Comparison of ENCODE assay signal across 13 cellular contexts in the genomic region with DNA sequence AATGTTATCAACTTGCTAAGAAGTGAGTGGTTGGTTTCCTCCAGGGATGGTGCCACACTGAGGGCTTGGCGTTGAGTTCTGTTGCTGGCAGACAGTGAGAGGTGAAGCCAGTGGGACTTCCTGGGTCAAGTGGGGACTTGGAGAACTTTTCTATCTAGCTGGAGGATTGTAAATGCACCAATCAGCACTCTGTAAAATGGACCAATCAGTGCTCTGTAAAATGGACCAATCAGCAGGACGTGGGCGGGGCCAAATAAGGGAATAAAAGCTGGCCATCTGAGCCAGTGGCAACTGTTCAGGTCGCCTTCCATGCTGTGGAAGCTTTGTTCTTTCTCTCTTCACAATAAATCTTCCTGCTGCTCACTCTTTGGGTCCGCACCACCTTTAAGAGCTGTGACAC. TPM values are rescaled to one million over a fixed set of nuclear protein-coding genes. Genes with fewer than 3 reads are reported as not detected.
DNase-seq lines count a peak whose midpoint lies in the region; ATAC-seq, FAIRE-seq and TF ChIP-seq lines count a peak whose summit lies in the region.
"Not testable (repeated sequence)": the region's sequence is repeated elsewhere in the genome, so short reads cannot be mapped to it uniquely, and the experiment has no call there.
"Had no signal": no experiment of that assay in that cellular context is flagged by ENCODE, and none has a peak within 500 bp of the region (broad histone marks: within the 10 kb centered on the region; RNA-seq: fewer than 3 reads in every experiment).

No MANE protein-coding gene starts in this region.

- H3K27me3 Mint-ChIP-seq in activated CD4-positive, alpha-beta T cell treated with anti-CD3 and anti-CD28 coated beads, Interleukin-2, amount 10 ng/mL, durations not matched to agents 24 days and 14 days; activated CD8-positive, alpha-beta T cell treated with anti-CD3 and anti-CD28 coated beads, Interleukin-2, amount 10 ng/mL, durations not matched to agents 7 days and 5 days (ENCODE audit: low read depth); activated naive CD8-positive, alpha-beta T cell treated with anti-CD3 and anti-CD28 coated beads, Interleukin-2, amount 10 ng/mL, durations not matched to agents 7 days and 5 days: not testable (repeated sequence)

- in situ Hi-C loops in K562 (cut with MboI); HepG2 (cut with HindIII; ENCODE audit: extremely low pct_ligation_motif_present, low pct_unique_long_range_greater_than_20kb): not testable (repeated sequence)

- not testable (repeated sequence) for TF ChIP-seq RAD21 in K562 (CRISPR knock-in tag; conservative IDR thresholded peaks at IDR 0.05 in 1 of 2, IDR thresholded peaks at IDR 0.05 in 1 of 2); HepG2 (CRISPR knock-in tag; IDR thresholded peaks at IDR 0.05)

- H3K36me3 Mint-ChIP-seq in activated CD4-positive, alpha-beta T cell treated with anti-CD3 and anti-CD28 coated beads, Interleukin-2, amount 10 ng/mL, durations not matched to agents 24 days and 14 days (ENCODE audit: low read depth); activated naive CD8-positive, alpha-beta T cell treated with anti-CD3 and anti-CD28 coated beads, Interleukin-2, amount 10 ng/mL, durations not matched to agents 7 days and 5 days: not testable (repeated sequence)
- H3K36me3 Mint-ChIP-seq in activated CD8-positive, alpha-beta T cell treated with anti-CD3 and anti-CD28 coated beads, Interleukin-2, amount 10 ng/mL, durations not matched to agents 7 days and 5 days (ENCODE audit: low read depth) = peaks cover 12% of the 10 kb centered on the region

- H3K27ac Mint-ChIP-seq in activated CD4-positive, alpha-beta T cell treated with anti-CD3 and anti-CD28 coated beads, Interleukin-2, amount 10 ng/mL, durations not matched to agents 24 days and 14 days = not testable (repeated sequence)
- H3K27ac Mint-ChIP-seq in activated CD8-positive, alpha-beta T cell treated with anti-CD3 and anti-CD28 coated beads, Interleukin-2, amount 10 ng/mL, durations not matched to agents 7 days and 5 days = peak overlapping the region; percentile 32
- H3K27ac Mint-ChIP-seq in activated naive CD8-positive, alpha-beta T cell treated with anti-CD3 and anti-CD28 coated beads, Interleukin-2, amount 10 ng/mL, durations not matched to agents 7 days and 5 days = peak overlapping the region; percentile 68

- TF ChIP-seq POLR2A in K562 (conservative IDR thresholded peaks at IDR 0.05); HepG2 (IDR thresholded peaks at IDR 0.05; ENCODE audit: insufficient read depth in 1 of 2, low read depth in 2 of 2, low read length in 2 of 2): not testable (repeated sequence)

- not testable (repeated sequence) for TF ChIP-seq EP300 in K562 (IDR thresholded peaks at IDR 0.05; ENCODE audit: low read length); HepG2 (IDR thresholded peaks at IDR 0.05; ENCODE audit: low read depth in 2 of 2, low read length in 2 of 2); HepG2 (CRISPR knock-in tag; IDR thresholded peaks at IDR 0.05; ENCODE audit: borderline replicate concordance)

- H3K9me1 ChIP-seq in K562 (ENCODE audit: control insufficient read depth, insufficient read depth, low read length) = not testable (repeated sequence)

- H3K4me1 ChIP-seq in K562 (replicated peaks in 1 of 2; ENCODE audit: control insufficient read depth in 2 of 2, insufficient read depth in 2 of 2, low read length in 2 of 2); HepG2 (ENCODE audit: insufficient read depth, low read length): not testable (repeated sequence)

- peaks cover 17% of the 10 kb centered on the region for H3K9me3 ChIP-seq in KOPT-K1 (ENCODE audit: insufficient read depth, low read length, poor library complexity, severe bottlenecking)
- H3K9me3 ChIP-seq in K562 (replicated peaks; ENCODE audit: control insufficient read depth, insufficient read depth, low read depth, low read length); HepG2 (ENCODE audit: low read length): not testable (repeated sequence)

- H3K9me3 Mint-ChIP-seq in activated CD4-positive, alpha-beta T cell treated with anti-CD3 and anti-CD28 coated beads, Interleukin-2, amount 10 ng/mL, durations not matched to agents 24 days and 14 days = peaks cover 10% of the 10 kb centered on the region
- not testable (repeated sequence) for H3K9me3 Mint-ChIP-seq in activated CD8-positive, alpha-beta T cell treated with anti-CD3 and anti-CD28 coated beads, Interleukin-2, amount 10 ng/mL, durations not matched to agents 7 days and 5 days (ENCODE audit: insufficient read depth); activated naive CD8-positive, alpha-beta T cell treated with anti-CD3 and anti-CD28 coated beads, Interleukin-2, amount 10 ng/mL, durations not matched to agents 7 days and 5 days

- not testable (repeated sequence) for FAIRE-seq in K562 (lab: Jason Lieb, UNC); HepG2 (lab: Jason Lieb, UNC)

- H4K20me1 ChIP-seq in K562 (replicated peaks; ENCODE audit: control insufficient read depth, insufficient read depth, low read length); HepG2 (ENCODE audit: insufficient read depth, low read length): not testable (repeated sequence)

- TF ChIP-seq CTCF in K562 (IDR thresholded peaks at IDR 0.05 in 2 of 3, conservative IDR thresholded peaks at IDR 0.05 in 1 of 3; ENCODE audit: insufficient read depth in 2 of 3, low read depth in 1 of 3, low read length in 3 of 3); HepG2 (CRISPR knock-in tag; IDR thresholded peaks at IDR 0.05): not testable (repeated sequence)

- peak; percentile 52 for DNase-seq in activated CD4-positive, alpha-beta T cell treated with anti-CD3 and anti-CD28 coated beads, Interleukin-2, amount 10 ng/mL, durations not matched to agents 24 days and 14 days
- DNase-seq in activated CD8-positive, alpha-beta T cell treated with anti-CD3 and anti-CD28 coated beads, Interleukin-2, amount 10 ng/mL, durations not matched to agents 7 days and 5 days; activated naive CD8-positive, alpha-beta T cell treated with anti-CD3 and anti-CD28 coated beads, Interleukin-2, amount 10 ng/mL, durations not matched to agents 7 days and 5 days; K562 (ENCODE audit: extremely low read depth in 1 of 4, low spot score in 3 of 4); HepG2 (ENCODE audit: low spot score): not testable (repeated sequence)

- not testable (repeated sequence) for H3K9ac ChIP-seq in K562 (ENCODE audit: insufficient read depth in 1 of 2, low read depth in 2 of 2, low read length in 2 of 2); HepG2 (ENCODE audit: insufficient read depth, low read depth, low read length)

- CTCF ChIA-PET in activated CD8-positive, alpha-beta T cell treated with anti-CD3 and anti-CD28 coated beads, Interleukin-2, amount 10 ng/mL, durations not matched to agents 7 days and 5 days (lab: Charles Lee) = interaction anchor here (1.8 kb wide), 1 partner anchor 495 kb away, joined by 7 read pairs; no protein-coding TSS in a partner anchor
- CTCF ChIA-PET in K562 (lab: Yijun Ruan, JAX; ENCODE audit: low intra/inter-chr PET ratio); HepG2 (lab: Yijun Ruan, JAX; ENCODE audit: low intra/inter-chr PET ratio, low total read pairs): not testable (repeated sequence)

- H3K27ac ChIP-seq in KOPT-K1 (ENCODE audit: low read depth, low read length, poor library complexity, severe bottlenecking) = peak overlapping the region; percentile 43
- not testable (repeated sequence) for H3K27ac ChIP-seq in K562 (ENCODE audit: extremely low read depth, low read depth, low read length); HepG2 (ENCODE audit: extremely low read length, insufficient read depth, low read length)

- H3K4me3 Mint-ChIP-seq in activated CD4-positive, alpha-beta T cell treated with anti-CD3 and anti-CD28 coated beads, Interleukin-2, amount 10 ng/mL, durations not matched to agents 24 days and 14 days; activated CD8-positive, alpha-beta T cell treated with anti-CD3 and anti-CD28 coated beads, Interleukin-2, amount 10 ng/mL, durations not matched to agents 7 days and 5 days; activated naive CD8-positive, alpha-beta T cell treated with anti-CD3 and anti-CD28 coated beads, Interleukin-2, amount 10 ng/mL, durations not matched to agents 7 days and 5 days: not testable (repeated sequence)

- H3K4me2 ChIP-seq in K562 (ENCODE audit: insufficient read depth, low read length); HepG2 (ENCODE audit: low read depth, low read length): not testable (repeated sequence)

- not testable (repeated sequence) for H3K4me3 ChIP-seq in K562; HepG2 (replicated peaks in 1 of 3; ENCODE audit: insufficient read depth in 1 of 3, low read depth in 2 of 3, low read length in 3 of 3)

- H3K27me3 ChIP-seq in K562 (ENCODE audit: control insufficient read depth in 2 of 2, insufficient read depth in 2 of 2, low read length in 2 of 2); HepG2 (ENCODE audit: control insufficient read depth in 1 of 2, insufficient read depth in 2 of 2, low read length in 2 of 2): not testable (repeated sequence)

- POLR2A ChIA-PET in activated CD8-positive, alpha-beta T cell treated with anti-CD3 and anti-CD28 coated beads, Interleukin-2, amount 10 ng/mL, durations not matched to agents 7 days and 5 days (lab: Charles Lee); HepG2 (lab: Yijun Ruan, JAX): not testable (repeated sequence)
- POLR2A ChIA-PET in activated naive CD8-positive, alpha-beta T cell treated with anti-CD3 and anti-CD28 coated beads, Interleukin-2, amount 10 ng/mL, durations not matched to agents 7 days and 5 days (lab: Charles Lee) = interaction anchor here (2.0 kb wide), 1 partner anchor 13 kb away, joined by 15 read pairs; a partner anchor contains a TSS
- POLR2A ChIA-PET in K562 (lab: Yijun Ruan, JAX) = interaction anchor here (1.0 kb wide), 1 partner anchor 12 kb away, joined by 5 read pairs; a partner anchor contains a TSS

- intact Hi-C loops in activated CD4-positive, alpha-beta T cell treated with anti-CD3 and anti-CD28 coated beads, Interleukin-2, amount 10 ng/mL, durations not matched to agents 24 days and 14 days (cut with micrococcal nuclease); K562 (cut with micrococcal nuclease); HepG2 (cut with micrococcal nuclease; ENCODE audit: unreplicated experiment): not testable (repeated sequence)

- not testable (repeated sequence) for H2AFZ ChIP-seq in K562 (ENCODE audit: low read depth, low read length); HepG2 (ENCODE audit: low read length)

- BruUV-seq in K562 (replicated peaks; lab: Mats Ljungman, UMichigan); HepG2 (replicated peaks; lab: Mats Ljungman, UMichigan): not testable (repeated sequence)

- H3K36me3 ChIP-seq in KOPT-K1 (ENCODE audit: insufficient read depth, low read length); K562 (ENCODE audit: control insufficient read depth, insufficient read depth, low read length); HepG2 (replicated peaks in 1 of 2; ENCODE audit: control insufficient read depth in 1 of 2, insufficient read depth in 2 of 2, low read length in 2 of 2): not testable (repeated sequence)

- H3K4me1 Mint-ChIP-seq in activated CD4-positive, alpha-beta T cell treated with anti-CD3 and anti-CD28 coated beads, Interleukin-2, amount 10 ng/mL, durations not matched to agents 24 days and 14 days = not testable (repeated sequence)
- H3K4me1 Mint-ChIP-seq in activated CD8-positive, alpha-beta T cell treated with anti-CD3 and anti-CD28 coated beads, Interleukin-2, amount 10 ng/mL, durations not matched to agents 7 days and 5 days (ENCODE audit: low read depth) = peaks cover 17% of the 10 kb centered on the region
- H3K4me1 Mint-ChIP-seq in activated naive CD8-positive, alpha-beta T cell treated with anti-CD3 and anti-CD28 coated beads, Interleukin-2, amount 10 ng/mL, durations not matched to agents 7 days and 5 days = peaks cover 21% of the 10 kb centered on the region

- H3K79me2 ChIP-seq in K562 (ENCODE audit: control insufficient read depth, insufficient read depth, low read length); HepG2 (ENCODE audit: insufficient read depth, low read length): not testable (repeated sequence)

- ATAC-seq in activated CD8-positive, alpha-beta T cell treated with anti-CD3 and anti-CD28 coated beads, Interleukin-2, amount 10 ng/mL, durations not matched to agents 7 days and 5 days; activated naive CD8-positive, alpha-beta T cell treated with anti-CD3 and anti-CD28 coated beads, Interleukin-2, amount 10 ng/mL, durations not matched to agents 7 days and 5 days (ENCODE audit: low read depth); K562; HepG2: not testable (repeated sequence)

- WGBS in K562 (ENCODE audit: insufficient coverage, low coverage, missing lambda C conversion rate) = 28% methylated on average over 5 of the region's 5 CpGs
- 33% methylated on average over 5 of the region's 5 CpGs for WGBS in HepG2 (ENCODE audit: low lambda C conversion rate)

RNA-seq across cellular contexts. Expression of a gene that starts 12.3 kb away (rescaled TPM):
- 196 and 197 TPM in 2 replicates for total RNA-seq in activated CD4-positive, alpha-beta T cell treated with anti-CD3 and anti-CD28 coated beads, Interleukin-2, amount 10 ng/mL, durations not matched to agents 24 days and 14 days
- 100 to 1,000 TPM; 144 to 145 TPM for total RNA-seq in activated CD8-positive, alpha-beta T cell treated with anti-CD3 and anti-CD28 coated beads, Interleukin-2, amount 10 ng/mL, durations not matched to agents 7 days and 5 days
- total RNA-seq in activated naive CD8-positive, alpha-beta T cell treated with anti-CD3 and anti-CD28 coated beads, Interleukin-2, amount 10 ng/mL, durations not matched to agents 7 days and 5 days = 100 to 1,000 TPM; 107 to 109 TPM
- total RNA-seq in K562 (2011; cell fraction: chromatin; rRNA removed; ENCODE audit: low replicate concordance) = 43.5 and 75.9 TPM in 2 replicates
- 25.2 and 29.7 TPM in 2 replicates for total RNA-seq in K562 (2011; cell fraction: nucleolus; rRNA removed)
- 43.4 and 45.8 TPM in 2 replicates for total RNA-seq in K562 (2011; cell fraction: nucleoplasm; rRNA removed)
- total RNA-seq in K562 (2014; rRNA removed) (67.9 and 77.6 TPM in 2 replicates), K562 (2014; rRNA removed; fragmentation: Illumina TruSeq; extraction: Trizol) (82.4 and 95.4 TPM in 2 replicates), K562 (2015; rRNA removed; fragmentation: Illumina TruSeq; extraction: Trizol) (63.0 and 67.3 TPM in 2 replicates), K562 (2021) (105 and 112 TPM in 2 replicates), HepG2 (2016; rRNA removed; fragmentation: Illumina TruSeq; extraction: Trizol) (18.7 and 48.5 TPM in 2 replicates)
- polyA plus RNA-seq in K562 (2011; rRNA removed) (96.0 and 133 TPM in 2 replicates), K562 (2014; fragmentation: Illumina TruSeq; extraction: Trizol) (111 and 116 TPM in 2 replicates), K562 (2014; fragmentation: Nextera tagmentation; extraction: Ambion mirVana) (10 to 100 TPM; 42.6 to 53.5 TPM), K562 (2014; rRNA removed) (88.1 and 90.7 TPM in 2 replicates), HepG2 (2011; rRNA removed) (6.1 and 9.7 TPM in 2 replicates)
- 46.8 and 79.1 TPM in 2 replicates for polyA plus RNA-seq in K562 (2011; cell fraction: cytosol; rRNA removed)
- polyA plus RNA-seq in K562 (2011; cell fraction: nucleus; rRNA removed) = 29.7 and 37.2 TPM in 2 replicates
- 70.0 and 85.4 TPM in 2 replicates for polyA plus RNA-seq in K562 (2012)
- 207 and 264 TPM in 2 replicates for polyA minus RNA-seq in K562 (2011; rRNA and poly(A)+ RNA removed)
- polyA minus RNA-seq in K562 (2011; cell fraction: cytosol; rRNA and poly(A)+ RNA removed) = 62.3 and 85.7 TPM in 2 replicates
- 24.1 and 38.8 TPM in 2 replicates for polyA minus RNA-seq in K562 (2011; cell fraction: nucleus; rRNA and poly(A)+ RNA removed)
- 2.9 and 3.3 TPM in 2 replicates for total RNA-seq in HepG2 (2016; cell fraction: cytosol; rRNA removed; fragmentation: Illumina TruSeq; extraction: Trizol; ENCODE audit: low read depth)
- total RNA-seq in HepG2 (2016; cell fraction: insoluble cytoplasmic fraction; rRNA removed; fragmentation: Illumina TruSeq; extraction: Trizol) = 19.6 and 52.2 TPM in 2 replicates
- total RNA-seq in HepG2 (2016; cell fraction: membrane; rRNA removed; fragmentation: Illumina TruSeq; extraction: Trizol) = 5.7 and 6.2 TPM in 2 replicates
- 18.5 and 20.1 TPM in 2 replicates for total RNA-seq in HepG2 (2016; cell fraction: nucleus; rRNA removed; fragmentation: Illumina TruSeq; extraction: Trizol)
- polyA plus RNA-seq in HepG2 (2011; cell fraction: cytosol; rRNA removed) = 6.6 TPM in 2 replicates
- 2.8 and 3.3 TPM in 2 replicates for polyA plus RNA-seq in HepG2 (2011; cell fraction: nucleus; rRNA removed)
- 8.0 and 12.3 TPM in 2 replicates for polyA plus RNA-seq in HepG2 (2012)
- 1.3 and 1.7 TPM in 2 replicates for polyA plus RNA-seq in HepG2 (2016; cell fraction: cytosol; fragmentation: Illumina TruSeq; extraction: Trizol; ENCODE audit: low read depth)
- 48.5 and 50.3 TPM in 2 replicates for polyA plus RNA-seq in HepG2 (2016; cell fraction: insoluble cytoplasmic fraction; fragmentation: Illumina TruSeq; extraction: Trizol; ENCODE audit: low read depth)
- 2.9 and 3.0 TPM in 2 replicates for polyA plus RNA-seq in HepG2 (2016; cell fraction: membrane; fragmentation: Illumina TruSeq; extraction: Trizol; ENCODE audit: low read depth)
- polyA plus RNA-seq in HepG2 (2016; cell fraction: nucleus; fragmentation: Illumina TruSeq; extraction: Trizol; ENCODE audit: insufficient read depth, low read depth) = 22.1 and 25.3 TPM in 2 replicates
- 10.7 and 78.5 TPM in 2 replicates for polyA minus RNA-seq in HepG2 (2011; rRNA and poly(A)+ RNA removed; ENCODE audit: low replicate concordance)
- 9.1 and 11.2 TPM in 2 replicates for polyA minus RNA-seq in HepG2 (2011; cell fraction: cytosol; rRNA and poly(A)+ RNA removed)
- 8.8 and 9.1 TPM in 2 replicates for polyA minus RNA-seq in HepG2 (2011; cell fraction: nucleus; rRNA and poly(A)+ RNA removed)

RNA-seq across cellular contexts. Expression of a gene that starts 51.6 kb away (rescaled TPM):
- 0.31 and 0.51 TPM in 2 replicates for total RNA-seq in activated CD4-positive, alpha-beta T cell treated with anti-CD3 and anti-CD28 coated beads, Interleukin-2, amount 10 ng/mL, durations not matched to agents 24 days and 14 days
- under 1 TPM; 0.18 to 0.34 TPM for total RNA-seq in activated CD8-positive, alpha-beta T cell treated with anti-CD3 and anti-CD28 coated beads, Interleukin-2, amount 10 ng/mL, durations not matched to agents 7 days and 5 days
- under 1 TPM; 0.14 to 0.39 TPM for total RNA-seq in activated naive CD8-positive, alpha-beta T cell treated with anti-CD3 and anti-CD28 coated beads, Interleukin-2, amount 10 ng/mL, durations not matched to agents 7 days and 5 days
- total RNA-seq in K562 (2011; cell fraction: chromatin; rRNA removed; ENCODE audit: low replicate concordance) = 0.05 and 0.18 TPM in 2 replicates
- total RNA-seq in K562 (2011; cell fraction: nucleolus; rRNA removed) = 0.13 and 0.17 TPM in 2 replicates
- total RNA-seq in K562 (2011; cell fraction: nucleoplasm; rRNA removed) = 0.07 TPM in 1 of 2 replicates, not detected in the other
- total RNA-seq in K562 (2014; rRNA removed) (not detected in 2 replicates), K562 (2014; rRNA removed; fragmentation: Illumina TruSeq; extraction: Trizol) (0.03 and 0.04 TPM in 2 replicates), K562 (2015; rRNA removed; fragmentation: Illumina TruSeq; extraction: Trizol) (0.04 TPM in 1 of 2 replicates, not detected in the other), K562 (2021) (0.04 TPM in 1 of 2 replicates, not detected in the other), HepG2 (2016; rRNA removed; fragmentation: Illumina TruSeq; extraction: Trizol) (not detected in 2 replicates)
- polyA plus RNA-seq in K562 (2011; rRNA removed) (0.01 and 0.03 TPM in 2 replicates), K562 (2014; fragmentation: Illumina TruSeq; extraction: Trizol) (not detected in 2 replicates), K562 (2014; fragmentation: Nextera tagmentation; extraction: Ambion mirVana) (under 1 TPM in 1 of 2 experiments, not detected in 1; 0.01 TPM), K562 (2014; rRNA removed) (0.03 TPM in 1 of 2 replicates, not detected in the other), HepG2 (2011; rRNA removed) (not detected in 2 replicates)
- 0.01 TPM in 1 of 2 replicates, not detected in the other for polyA plus RNA-seq in K562 (2011; cell fraction: cytosol; rRNA removed)
- polyA plus RNA-seq in K562 (2011; cell fraction: nucleus; rRNA removed) = 0.04 and 0.06 TPM in 2 replicates
- 0.01 and 0.03 TPM in 2 replicates for polyA plus RNA-seq in K562 (2012)
- polyA minus RNA-seq in K562 (2011; rRNA and poly(A)+ RNA removed) = 0.06 and 0.07 TPM in 2 replicates
- not detected in 2 replicates for polyA minus RNA-seq in K562 (2011; cell fraction: cytosol; rRNA and poly(A)+ RNA removed)
- 0.11 and 0.13 TPM in 2 replicates for polyA minus RNA-seq in K562 (2011; cell fraction: nucleus; rRNA and poly(A)+ RNA removed)
- total RNA-seq in HepG2 (2016; cell fraction: cytosol; rRNA removed; fragmentation: Illumina TruSeq; extraction: Trizol; ENCODE audit: low read depth) = not detected in 2 replicates
- total RNA-seq in HepG2 (2016; cell fraction: insoluble cytoplasmic fraction; rRNA removed; fragmentation: Illumina TruSeq; extraction: Trizol) = not detected in 2 replicates
- total RNA-seq in HepG2 (2016; cell fraction: membrane; rRNA removed; fragmentation: Illumina TruSeq; extraction: Trizol) = not detected in 2 replicates
- total RNA-seq in HepG2 (2016; cell fraction: nucleus; rRNA removed; fragmentation: Illumina TruSeq; extraction: Trizol) = not detected in 2 replicates
- polyA plus RNA-seq in HepG2 (2011; cell fraction: cytosol; rRNA removed) = not detected in 2 replicates
- polyA plus RNA-seq in HepG2 (2011; cell fraction: nucleus; rRNA removed) = not detected in 2 replicates
- polyA plus RNA-seq in HepG2 (2012) = not detected in 2 replicates
- not detected in 2 replicates for polyA plus RNA-seq in HepG2 (2016; cell fraction: cytosol; fragmentation: Illumina TruSeq; extraction: Trizol; ENCODE audit: low read depth)
- polyA plus RNA-seq in HepG2 (2016; cell fraction: insoluble cytoplasmic fraction; fragmentation: Illumina TruSeq; extraction: Trizol; ENCODE audit: low read depth) = not detected in 2 replicates
- polyA plus RNA-seq in HepG2 (2016; cell fraction: membrane; fragmentation: Illumina TruSeq; extraction: Trizol; ENCODE audit: low read depth) = not detected in 2 replicates
- polyA plus RNA-seq in HepG2 (2016; cell fraction: nucleus; fragmentation: Illumina TruSeq; extraction: Trizol; ENCODE audit: insufficient read depth, low read depth) = not detected in 2 replicates
- 0.08 and 0.12 TPM in 2 replicates for polyA minus RNA-seq in HepG2 (2011; rRNA and poly(A)+ RNA removed; ENCODE audit: low replicate concordance)
- polyA minus RNA-seq in HepG2 (2011; cell fraction: cytosol; rRNA and poly(A)+ RNA removed) = not detected in 2 replicates
- 0.12 TPM in 1 of 2 replicates, not detected in the other for polyA minus RNA-seq in HepG2 (2011; cell fraction: nucleus; rRNA and poly(A)+ RNA removed)
- total RNA-seq: A172; CD4-positive, CD25-positive, alpha-beta regulatory T cell had no signal
- polyA plus RNA-seq: AG04450; BJ; CD14-positive monocyte; CD4-positive, alpha-beta memory T cell; CD4-positive, CD25-positive, alpha-beta regulatory T cell; CD8-positive, alpha-beta memory T cell had no signal
